2 cellular contexts compared by ENCODE assay signal in the genomic region with DNA sequence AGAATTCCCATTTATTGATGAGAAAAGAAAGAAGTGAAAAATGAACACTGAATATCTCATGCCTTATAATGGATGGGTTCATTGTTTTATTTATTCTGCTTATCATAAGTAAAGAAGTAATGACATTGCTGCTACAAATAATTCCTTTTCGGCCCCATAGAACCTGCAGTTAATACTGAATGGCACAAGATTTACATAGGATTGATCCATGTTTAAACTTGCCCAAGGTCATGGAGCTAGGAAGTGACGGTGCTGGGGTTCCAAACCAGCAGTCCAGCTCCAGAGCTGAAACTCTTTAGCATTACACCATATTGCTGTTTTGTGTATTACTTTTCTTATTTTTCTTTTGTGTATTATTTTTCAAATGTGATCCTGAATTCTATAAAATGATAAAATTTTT.
TF ChIP-seq lines count a peak whose summit lies in the region.

No MANE protein-coding gene starts in this region.

TF ChIP-seq in K562, 482 proteins besides CTCF, POLR2A, EP300 and RAD21 (continues in another document):
- TF ChIP-seq BMI1 (IDR thresholded peaks at IDR 0.05; ENCODE audit: low read length) (no peak), ZNF707 (CRISPR knock-in tag; conservative IDR thresholded peaks at IDR 0.05) (no peak), ZNF76 (CRISPR knock-in tag; IDR thresholded peaks at IDR 0.05; ENCODE audit: borderline replicate concordance) (no peak), MYNN (IDR thresholded peaks at IDR 0.05) (no peak), MYNN (CRISPR knock-in tag; IDR thresholded peaks at IDR 0.05) (no peak), ATF1 (CRISPR knock-in tag; IDR thresholded peaks at IDR 0.05) (no peak), ATF1 (tag; IDR thresholded peaks at IDR 0.05) (no peak), PHTF2 (CRISPR knock-in tag; IDR thresholded peaks at IDR 0.05) (no peak), STAT5B (CRISPR knock-in tag; IDR thresholded peaks at IDR 0.05) (no peak), CHD1 (IDR thresholded peaks at IDR 0.05; ENCODE audit: low read length) (no peak), CXXC5 (CRISPR knock-in tag; IDR thresholded peaks at IDR 0.05) (no peak)
- TF ChIP-seq, protein P1, sequence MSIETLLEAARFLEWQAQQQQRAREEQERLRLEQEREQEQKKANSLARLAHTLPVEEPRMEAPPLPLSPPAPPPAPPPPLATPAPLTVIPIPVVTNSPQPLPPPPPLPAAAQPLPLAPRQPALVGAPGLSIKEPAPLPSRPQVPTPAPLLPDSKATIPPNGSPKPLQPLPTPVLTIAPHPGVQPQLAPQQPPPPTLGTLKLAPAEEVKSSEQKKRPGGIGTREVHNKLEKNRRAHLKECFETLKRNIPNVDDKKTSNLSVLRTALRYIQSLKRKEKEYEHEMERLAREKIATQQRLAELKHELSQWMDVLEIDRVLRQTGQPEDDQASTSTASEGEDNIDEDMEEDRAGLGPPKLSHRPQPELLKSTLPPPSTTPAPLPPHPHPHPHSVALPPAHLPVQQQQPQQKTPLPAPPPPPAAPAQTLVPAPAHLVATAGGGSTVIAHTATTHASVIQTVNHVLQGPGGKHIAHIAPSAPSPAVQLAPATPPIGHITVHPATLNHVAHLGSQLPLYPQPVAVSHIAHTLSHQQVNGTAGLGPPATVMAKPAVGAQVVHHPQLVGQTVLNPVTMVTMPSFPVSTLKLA (conservative IDR thresholded peaks at IDR 0.05) = no peak
- TF ChIP-seq, protein P2, sequence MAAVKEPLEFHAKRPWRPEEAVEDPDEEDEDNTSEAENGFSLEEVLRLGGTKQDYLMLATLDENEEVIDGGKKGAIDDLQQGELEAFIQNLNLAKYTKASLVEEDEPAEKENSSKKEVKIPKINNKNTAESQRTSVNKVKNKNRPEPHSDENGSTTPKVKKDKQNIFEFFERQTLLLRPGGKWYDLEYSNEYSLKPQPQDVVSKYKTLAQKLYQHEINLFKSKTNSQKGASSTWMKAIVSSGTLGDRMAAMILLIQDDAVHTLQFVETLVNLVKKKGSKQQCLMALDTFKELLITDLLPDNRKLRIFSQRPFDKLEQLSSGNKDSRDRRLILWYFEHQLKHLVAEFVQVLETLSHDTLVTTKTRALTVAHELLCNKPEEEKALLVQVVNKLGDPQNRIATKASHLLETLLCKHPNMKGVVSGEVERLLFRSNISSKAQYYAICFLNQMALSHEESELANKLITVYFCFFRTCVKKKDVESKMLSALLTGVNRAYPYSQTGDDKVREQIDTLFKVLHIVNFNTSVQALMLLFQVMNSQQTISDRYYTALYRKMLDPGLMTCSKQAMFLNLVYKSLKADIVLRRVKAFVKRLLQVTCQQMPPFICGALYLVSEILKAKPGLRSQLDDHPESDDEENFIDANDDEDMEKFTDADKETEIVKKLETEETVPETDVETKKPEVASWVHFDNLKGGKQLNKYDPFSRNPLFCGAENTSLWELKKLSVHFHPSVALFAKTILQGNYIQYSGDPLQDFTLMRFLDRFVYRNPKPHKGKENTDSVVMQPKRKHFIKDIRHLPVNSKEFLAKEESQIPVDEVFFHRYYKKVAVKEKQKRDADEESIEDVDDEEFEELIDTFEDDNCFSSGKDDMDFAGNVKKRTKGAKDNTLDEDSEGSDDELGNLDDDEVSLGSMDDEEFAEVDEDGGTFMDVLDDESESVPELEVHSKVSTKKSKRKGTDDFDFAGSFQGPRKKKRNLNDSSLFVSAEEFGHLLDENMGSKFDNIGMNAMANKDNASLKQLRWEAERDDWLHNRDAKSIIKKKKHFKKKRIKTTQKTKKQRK (IDR thresholded peaks at IDR 0.05; ENCODE audit: borderline replicate concordance, low read depth, low read length) = no peak

TF ChIP-seq in liver, 16 proteins besides CTCF, POLR2A, EP300 and RAD21:
- TF ChIP-seq FOXA1 (IDR thresholded peaks at IDR 0.05) = no peak
- TF ChIP-seq JUND (IDR thresholded peaks at IDR 0.05) = no peak
- TF ChIP-seq, protein P3, sequence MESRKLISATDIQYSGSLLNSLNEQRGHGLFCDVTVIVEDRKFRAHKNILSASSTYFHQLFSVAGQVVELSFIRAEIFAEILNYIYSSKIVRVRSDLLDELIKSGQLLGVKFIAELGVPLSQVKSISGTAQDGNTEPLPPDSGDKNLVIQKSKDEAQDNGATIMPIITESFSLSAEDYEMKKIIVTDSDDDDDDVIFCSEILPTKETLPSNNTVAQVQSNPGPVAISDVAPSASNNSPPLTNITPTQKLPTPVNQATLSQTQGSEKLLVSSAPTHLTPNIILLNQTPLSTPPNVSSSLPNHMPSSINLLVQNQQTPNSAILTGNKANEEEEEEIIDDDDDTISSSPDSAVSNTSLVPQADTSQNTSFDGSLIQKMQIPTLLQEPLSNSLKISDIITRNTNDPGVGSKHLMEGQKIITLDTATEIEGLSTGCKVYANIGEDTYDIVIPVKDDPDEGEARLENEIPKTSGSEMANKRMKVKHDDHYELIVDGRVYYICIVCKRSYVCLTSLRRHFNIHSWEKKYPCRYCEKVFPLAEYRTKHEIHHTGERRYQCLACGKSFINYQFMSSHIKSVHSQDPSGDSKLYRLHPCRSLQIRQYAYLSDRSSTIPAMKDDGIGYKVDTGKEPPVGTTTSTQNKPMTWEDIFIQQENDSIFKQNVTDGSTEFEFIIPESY (IDR thresholded peaks at IDR 0.05) = no peak
- no peak for TF ChIP-seq FOXA2 (IDR thresholded peaks at IDR 0.05)
- peak; percentile 29 to 41 for TF ChIP-seq RXRA (IDR thresholded peaks at IDR 0.05)
- TF ChIP-seq, protein P4, sequence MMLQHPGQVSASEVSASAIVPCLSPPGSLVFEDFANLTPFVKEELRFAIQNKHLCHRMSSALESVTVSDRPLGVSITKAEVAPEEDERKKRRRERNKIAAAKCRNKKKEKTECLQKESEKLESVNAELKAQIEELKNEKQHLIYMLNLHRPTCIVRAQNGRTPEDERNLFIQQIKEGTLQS (IDR thresholded peaks at IDR 0.05) = no peak
- peak; percentile 22 for TF ChIP-seq YY1 (IDR thresholded peaks at IDR 0.05)
- no peak for TF ChIP-seq GABPA (IDR thresholded peaks at IDR 0.05 in 1 of 2, conservative IDR thresholded peaks at IDR 0.05 in 1 of 2)
- TF ChIP-seq HNF4G (IDR thresholded peaks at IDR 0.05) = no peak
- peak; percentile 45 to 58 for TF ChIP-seq HNF4A (conservative IDR thresholded peaks at IDR 0.05)
- TF ChIP-seq SP1 (IDR thresholded peaks at IDR 0.05) = no peak
- TF ChIP-seq, protein P5, sequence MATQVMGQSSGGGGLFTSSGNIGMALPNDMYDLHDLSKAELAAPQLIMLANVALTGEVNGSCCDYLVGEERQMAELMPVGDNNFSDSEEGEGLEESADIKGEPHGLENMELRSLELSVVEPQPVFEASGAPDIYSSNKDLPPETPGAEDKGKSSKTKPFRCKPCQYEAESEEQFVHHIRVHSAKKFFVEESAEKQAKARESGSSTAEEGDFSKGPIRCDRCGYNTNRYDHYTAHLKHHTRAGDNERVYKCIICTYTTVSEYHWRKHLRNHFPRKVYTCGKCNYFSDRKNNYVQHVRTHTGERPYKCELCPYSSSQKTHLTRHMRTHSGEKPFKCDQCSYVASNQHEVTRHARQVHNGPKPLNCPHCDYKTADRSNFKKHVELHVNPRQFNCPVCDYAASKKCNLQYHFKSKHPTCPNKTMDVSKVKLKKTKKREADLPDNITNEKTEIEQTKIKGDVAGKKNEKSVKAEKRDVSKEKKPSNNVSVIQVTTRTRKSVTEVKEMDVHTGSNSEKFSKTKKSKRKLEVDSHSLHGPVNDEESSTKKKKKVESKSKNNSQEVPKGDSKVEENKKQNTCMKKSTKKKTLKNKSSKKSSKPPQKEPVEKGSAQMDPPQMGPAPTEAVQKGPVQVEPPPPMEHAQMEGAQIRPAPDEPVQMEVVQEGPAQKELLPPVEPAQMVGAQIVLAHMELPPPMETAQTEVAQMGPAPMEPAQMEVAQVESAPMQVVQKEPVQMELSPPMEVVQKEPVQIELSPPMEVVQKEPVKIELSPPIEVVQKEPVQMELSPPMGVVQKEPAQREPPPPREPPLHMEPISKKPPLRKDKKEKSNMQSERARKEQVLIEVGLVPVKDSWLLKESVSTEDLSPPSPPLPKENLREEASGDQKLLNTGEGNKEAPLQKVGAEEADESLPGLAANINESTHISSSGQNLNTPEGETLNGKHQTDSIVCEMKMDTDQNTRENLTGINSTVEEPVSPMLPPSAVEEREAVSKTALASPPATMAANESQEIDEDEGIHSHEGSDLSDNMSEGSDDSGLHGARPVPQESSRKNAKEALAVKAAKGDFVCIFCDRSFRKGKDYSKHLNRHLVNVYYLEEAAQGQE (IDR thresholded peaks at IDR 0.05) = peak; percentile 16
- TF ChIP-seq TAF1 (conservative IDR thresholded peaks at IDR 0.05) = no peak
- no peak for TF ChIP-seq NR2F2 (IDR thresholded peaks at IDR 0.05)
- TF ChIP-seq, protein P6, sequence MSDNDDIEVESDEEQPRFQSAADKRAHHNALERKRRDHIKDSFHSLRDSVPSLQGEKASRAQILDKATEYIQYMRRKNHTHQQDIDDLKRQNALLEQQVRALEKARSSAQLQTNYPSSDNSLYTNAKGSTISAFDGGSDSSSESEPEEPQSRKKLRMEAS (IDR thresholded peaks at IDR 0.05) = no peak
- TF ChIP-seq EGR1 (IDR thresholded peaks at IDR 0.05; ENCODE audit: low read depth in 2 of 2) = no peak
